In the genomic region with DNA sequence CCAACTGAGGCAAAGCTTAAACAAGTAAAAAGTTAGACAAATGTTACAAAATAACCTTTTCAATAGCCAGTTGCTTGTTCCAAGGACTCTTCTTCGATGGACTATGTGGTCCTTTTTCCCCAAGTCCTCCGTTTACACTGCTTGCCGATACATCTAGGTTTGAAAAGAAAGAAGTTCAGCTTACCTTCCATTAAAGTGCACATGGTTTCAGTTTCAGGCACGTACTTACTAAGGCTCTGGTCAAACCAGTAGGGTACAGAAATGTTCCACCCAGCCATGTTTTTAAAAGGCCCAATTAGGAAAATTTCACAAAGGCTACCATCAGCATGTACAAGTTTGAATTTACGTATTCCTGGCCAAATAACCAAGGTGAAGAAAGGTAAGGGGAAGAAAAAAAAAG, we compare ENCODE assay signal across 1 cellular context.
TF ChIP-seq lines count a peak whose summit lies in the region.

No MANE protein-coding gene starts in this region.

TF ChIP-seq in GM12878, 131 proteins besides CTCF, POLR2A, EP300 and RAD21 (continued from another document and continues in another):
- TF ChIP-seq, protein P1, sequence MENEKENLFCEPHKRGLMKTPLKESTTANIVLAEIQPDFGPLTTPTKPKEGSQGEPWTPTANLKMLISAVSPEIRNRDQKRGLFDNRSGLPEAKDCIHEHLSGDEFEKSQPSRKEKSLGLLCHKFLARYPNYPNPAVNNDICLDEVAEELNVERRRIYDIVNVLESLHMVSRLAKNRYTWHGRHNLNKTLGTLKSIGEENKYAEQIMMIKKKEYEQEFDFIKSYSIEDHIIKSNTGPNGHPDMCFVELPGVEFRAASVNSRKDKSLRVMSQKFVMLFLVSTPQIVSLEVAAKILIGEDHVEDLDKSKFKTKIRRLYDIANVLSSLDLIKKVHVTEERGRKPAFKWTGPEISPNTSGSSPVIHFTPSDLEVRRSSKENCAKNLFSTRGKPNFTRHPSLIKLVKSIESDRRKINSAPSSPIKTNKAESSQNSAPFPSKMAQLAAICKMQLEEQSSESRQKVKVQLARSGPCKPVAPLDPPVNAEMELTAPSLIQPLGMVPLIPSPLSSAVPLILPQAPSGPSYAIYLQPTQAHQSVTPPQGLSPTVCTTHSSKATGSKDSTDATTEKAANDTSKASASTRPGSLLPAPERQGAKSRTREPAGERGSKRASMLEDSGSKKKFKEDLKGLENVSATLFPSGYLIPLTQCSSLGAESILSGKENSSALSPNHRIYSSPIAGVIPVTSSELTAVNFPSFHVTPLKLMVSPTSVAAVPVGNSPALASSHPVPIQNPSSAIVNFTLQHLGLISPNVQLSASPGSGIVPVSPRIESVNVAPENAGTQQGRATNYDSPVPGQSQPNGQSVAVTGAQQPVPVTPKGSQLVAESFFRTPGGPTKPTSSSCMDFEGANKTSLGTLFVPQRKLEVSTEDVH (IDR thresholded peaks at IDR 0.05; ENCODE audit: low read depth, partially characterized antibody): no peak
- TF ChIP-seq CBX3 (IDR thresholded peaks at IDR 0.05; ENCODE audit: borderline replicate concordance, low read depth) (no peak), ZNF384 (IDR thresholded peaks at IDR 0.05; ENCODE audit: borderline replicate concordance, low read depth, low read length) (no peak), ESRRA (IDR thresholded peaks at IDR 0.05; ENCODE audit: low read length) (no peak), SIX5 (IDR thresholded peaks at IDR 0.05; ENCODE audit: low read depth, low read length, severe bottlenecking) (no peak), WRNIP1 (IDR thresholded peaks at IDR 0.05; ENCODE audit: borderline replicate concordance, low read depth, low read length) (no peak), RBBP5 (conservative IDR thresholded peaks at IDR 0.05) (no peak), SRF (IDR thresholded peaks at IDR 0.05; ENCODE audit: low read depth in 2 of 2, low read length in 2 of 2) (no peak), FOS (IDR thresholded peaks at IDR 0.05; ENCODE audit: borderline replicate concordance, extremely low read depth, insufficient read length) (no peak), CHD4 (IDR thresholded peaks at IDR 0.05) (no peak), NFXL1 (IDR thresholded peaks at IDR 0.05; ENCODE audit: borderline replicate concordance) (no peak), SREBF2 (IDR thresholded peaks at IDR 0.05; ENCODE audit: low read length) (no peak), HDAC2 (IDR thresholded peaks at IDR 0.05) (no peak), MYC (IDR thresholded peaks at IDR 0.05; ENCODE audit: insufficient read depth, insufficient read length, insufficient replicate concordance, low read length, severe bottlenecking) (no peak), MTA2 (IDR thresholded peaks at IDR 0.05; ENCODE audit: low read depth) (no peak), BHLHE40 (IDR thresholded peaks at IDR 0.05; ENCODE audit: borderline replicate concordance in 1 of 2, low read depth in 2 of 2, low read length in 1 of 2) (no peak), HDAC6 (IDR thresholded peaks at IDR 0.05; ENCODE audit: unreplicated experiment) (no peak), ZNF217 (IDR thresholded peaks at IDR 0.05) (no peak), SMC3 (IDR thresholded peaks at IDR 0.05; ENCODE audit: borderline replicate concordance, low read length) (no peak), TCF12 (IDR thresholded peaks at IDR 0.05; ENCODE audit: low read depth, low read length) (no peak), ATF7 (IDR thresholded peaks at IDR 0.05; ENCODE audit: low read depth) (no peak), BACH1 (IDR thresholded peaks at IDR 0.05; ENCODE audit: borderline replicate concordance) (0 out of 2 replicates have a peak, but pooled peaks have one; percentile 21), CREB1 (IDR thresholded peaks at IDR 0.05; ENCODE audit: low read depth) (no peak; the same call in 1 of the 2 replicates), ASH2L (IDR thresholded peaks at IDR 0.05; ENCODE audit: borderline replicate concordance, low read depth) (no peak)
- TF ChIP-seq, protein P2, sequence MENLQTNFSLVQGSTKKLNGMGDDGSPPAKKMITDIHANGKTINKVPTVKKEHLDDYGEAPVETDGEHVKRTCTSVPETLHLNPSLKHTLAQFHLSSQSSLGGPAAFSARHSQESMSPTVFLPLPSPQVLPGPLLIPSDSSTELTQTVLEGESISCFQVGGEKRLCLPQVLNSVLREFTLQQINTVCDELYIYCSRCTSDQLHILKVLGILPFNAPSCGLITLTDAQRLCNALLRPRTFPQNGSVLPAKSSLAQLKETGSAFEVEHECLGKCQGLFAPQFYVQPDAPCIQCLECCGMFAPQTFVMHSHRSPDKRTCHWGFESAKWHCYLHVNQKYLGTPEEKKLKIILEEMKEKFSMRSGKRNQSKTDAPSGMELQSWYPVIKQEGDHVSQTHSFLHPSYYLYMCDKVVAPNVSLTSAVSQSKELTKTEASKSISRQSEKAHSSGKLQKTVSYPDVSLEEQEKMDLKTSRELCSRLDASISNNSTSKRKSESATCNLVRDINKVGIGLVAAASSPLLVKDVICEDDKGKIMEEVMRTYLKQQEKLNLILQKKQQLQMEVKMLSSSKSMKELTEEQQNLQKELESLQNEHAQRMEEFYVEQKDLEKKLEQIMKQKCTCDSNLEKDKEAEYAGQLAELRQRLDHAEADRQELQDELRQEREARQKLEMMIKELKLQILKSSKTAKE (IDR thresholded peaks at IDR 0.05; ENCODE audit: low read depth, poor library complexity, severe bottlenecking): no peak
- TF ChIP-seq, protein P3, sequence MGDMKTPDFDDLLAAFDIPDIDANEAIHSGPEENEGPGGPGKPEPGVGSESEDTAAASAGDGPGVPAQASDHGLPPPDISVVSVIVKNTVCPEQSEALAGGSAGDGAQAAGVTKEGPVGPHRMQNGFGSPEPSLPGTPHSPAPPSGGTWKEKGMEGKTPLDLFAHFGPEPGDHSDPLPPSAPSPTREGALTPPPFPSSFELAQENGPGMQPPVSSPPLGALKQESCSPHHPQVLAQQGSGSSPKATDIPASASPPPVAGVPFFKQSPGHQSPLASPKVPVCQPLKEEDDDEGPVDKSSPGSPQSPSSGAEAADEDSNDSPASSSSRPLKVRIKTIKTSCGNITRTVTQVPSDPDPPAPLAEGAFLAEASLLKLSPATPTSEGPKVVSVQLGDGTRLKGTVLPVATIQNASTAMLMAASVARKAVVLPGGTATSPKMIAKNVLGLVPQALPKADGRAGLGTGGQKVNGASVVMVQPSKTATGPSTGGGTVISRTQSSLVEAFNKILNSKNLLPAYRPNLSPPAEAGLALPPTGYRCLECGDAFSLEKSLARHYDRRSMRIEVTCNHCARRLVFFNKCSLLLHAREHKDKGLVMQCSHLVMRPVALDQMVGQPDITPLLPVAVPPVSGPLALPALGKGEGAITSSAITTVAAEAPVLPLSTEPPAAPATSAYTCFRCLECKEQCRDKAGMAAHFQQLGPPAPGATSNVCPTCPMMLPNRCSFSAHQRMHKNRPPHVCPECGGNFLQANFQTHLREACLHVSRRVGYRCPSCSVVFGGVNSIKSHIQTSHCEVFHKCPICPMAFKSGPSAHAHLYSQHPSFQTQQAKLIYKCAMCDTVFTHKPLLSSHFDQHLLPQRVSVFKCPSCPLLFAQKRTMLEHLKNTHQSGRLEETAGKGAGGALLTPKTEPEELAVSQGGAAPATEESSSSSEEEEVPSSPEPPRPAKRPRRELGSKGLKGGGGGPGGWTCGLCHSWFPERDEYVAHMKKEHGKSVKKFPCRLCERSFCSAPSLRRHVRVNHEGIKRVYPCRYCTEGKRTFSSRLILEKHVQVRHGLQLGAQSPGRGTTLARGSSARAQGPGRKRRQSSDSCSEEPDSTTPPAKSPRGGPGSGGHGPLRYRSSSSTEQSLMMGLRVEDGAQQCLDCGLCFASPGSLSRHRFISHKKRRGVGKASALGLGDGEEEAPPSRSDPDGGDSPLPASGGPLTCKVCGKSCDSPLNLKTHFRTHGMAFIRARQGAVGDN (IDR thresholded peaks at IDR 0.05): peak; percentile 51; the same call in 1 of the 2 replicates
- TF ChIP-seq, protein P4, sequence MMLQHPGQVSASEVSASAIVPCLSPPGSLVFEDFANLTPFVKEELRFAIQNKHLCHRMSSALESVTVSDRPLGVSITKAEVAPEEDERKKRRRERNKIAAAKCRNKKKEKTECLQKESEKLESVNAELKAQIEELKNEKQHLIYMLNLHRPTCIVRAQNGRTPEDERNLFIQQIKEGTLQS (IDR thresholded peaks at IDR 0.05; ENCODE audit: borderline replicate concordance, extremely low read depth, low read depth, low read length): no peak
- TF ChIP-seq, protein P5, sequence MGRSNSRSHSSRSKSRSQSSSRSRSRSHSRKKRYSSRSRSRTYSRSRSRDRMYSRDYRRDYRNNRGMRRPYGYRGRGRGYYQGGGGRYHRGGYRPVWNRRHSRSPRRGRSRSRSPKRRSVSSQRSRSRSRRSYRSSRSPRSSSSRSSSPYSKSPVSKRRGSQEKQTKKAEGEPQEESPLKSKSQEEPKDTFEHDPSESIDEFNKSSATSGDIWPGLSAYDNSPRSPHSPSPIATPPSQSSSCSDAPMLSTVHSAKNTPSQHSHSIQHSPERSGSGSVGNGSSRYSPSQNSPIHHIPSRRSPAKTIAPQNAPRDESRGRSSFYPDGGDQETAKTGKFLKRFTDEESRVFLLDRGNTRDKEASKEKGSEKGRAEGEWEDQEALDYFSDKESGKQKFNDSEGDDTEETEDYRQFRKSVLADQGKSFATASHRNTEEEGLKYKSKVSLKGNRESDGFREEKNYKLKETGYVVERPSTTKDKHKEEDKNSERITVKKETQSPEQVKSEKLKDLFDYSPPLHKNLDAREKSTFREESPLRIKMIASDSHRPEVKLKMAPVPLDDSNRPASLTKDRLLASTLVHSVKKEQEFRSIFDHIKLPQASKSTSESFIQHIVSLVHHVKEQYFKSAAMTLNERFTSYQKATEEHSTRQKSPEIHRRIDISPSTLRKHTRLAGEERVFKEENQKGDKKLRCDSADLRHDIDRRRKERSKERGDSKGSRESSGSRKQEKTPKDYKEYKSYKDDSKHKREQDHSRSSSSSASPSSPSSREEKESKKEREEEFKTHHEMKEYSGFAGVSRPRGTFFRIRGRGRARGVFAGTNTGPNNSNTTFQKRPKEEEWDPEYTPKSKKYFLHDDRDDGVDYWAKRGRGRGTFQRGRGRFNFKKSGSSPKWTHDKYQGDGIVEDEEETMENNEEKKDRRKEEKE (IDR thresholded peaks at IDR 0.05): no peak
- TF ChIP-seq, protein P6, sequence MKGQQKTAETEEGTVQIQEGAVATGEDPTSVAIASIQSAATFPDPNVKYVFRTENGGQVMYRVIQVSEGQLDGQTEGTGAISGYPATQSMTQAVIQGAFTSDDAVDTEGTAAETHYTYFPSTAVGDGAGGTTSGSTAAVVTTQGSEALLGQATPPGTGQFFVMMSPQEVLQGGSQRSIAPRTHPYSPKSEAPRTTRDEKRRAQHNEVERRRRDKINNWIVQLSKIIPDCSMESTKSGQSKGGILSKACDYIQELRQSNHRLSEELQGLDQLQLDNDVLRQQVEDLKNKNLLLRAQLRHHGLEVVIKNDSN (IDR thresholded peaks at IDR 0.05; ENCODE audit: borderline replicate concordance, extremely low read length, insufficient read depth, low read depth, low read length): no peak
- TF ChIP-seq, protein P7, sequence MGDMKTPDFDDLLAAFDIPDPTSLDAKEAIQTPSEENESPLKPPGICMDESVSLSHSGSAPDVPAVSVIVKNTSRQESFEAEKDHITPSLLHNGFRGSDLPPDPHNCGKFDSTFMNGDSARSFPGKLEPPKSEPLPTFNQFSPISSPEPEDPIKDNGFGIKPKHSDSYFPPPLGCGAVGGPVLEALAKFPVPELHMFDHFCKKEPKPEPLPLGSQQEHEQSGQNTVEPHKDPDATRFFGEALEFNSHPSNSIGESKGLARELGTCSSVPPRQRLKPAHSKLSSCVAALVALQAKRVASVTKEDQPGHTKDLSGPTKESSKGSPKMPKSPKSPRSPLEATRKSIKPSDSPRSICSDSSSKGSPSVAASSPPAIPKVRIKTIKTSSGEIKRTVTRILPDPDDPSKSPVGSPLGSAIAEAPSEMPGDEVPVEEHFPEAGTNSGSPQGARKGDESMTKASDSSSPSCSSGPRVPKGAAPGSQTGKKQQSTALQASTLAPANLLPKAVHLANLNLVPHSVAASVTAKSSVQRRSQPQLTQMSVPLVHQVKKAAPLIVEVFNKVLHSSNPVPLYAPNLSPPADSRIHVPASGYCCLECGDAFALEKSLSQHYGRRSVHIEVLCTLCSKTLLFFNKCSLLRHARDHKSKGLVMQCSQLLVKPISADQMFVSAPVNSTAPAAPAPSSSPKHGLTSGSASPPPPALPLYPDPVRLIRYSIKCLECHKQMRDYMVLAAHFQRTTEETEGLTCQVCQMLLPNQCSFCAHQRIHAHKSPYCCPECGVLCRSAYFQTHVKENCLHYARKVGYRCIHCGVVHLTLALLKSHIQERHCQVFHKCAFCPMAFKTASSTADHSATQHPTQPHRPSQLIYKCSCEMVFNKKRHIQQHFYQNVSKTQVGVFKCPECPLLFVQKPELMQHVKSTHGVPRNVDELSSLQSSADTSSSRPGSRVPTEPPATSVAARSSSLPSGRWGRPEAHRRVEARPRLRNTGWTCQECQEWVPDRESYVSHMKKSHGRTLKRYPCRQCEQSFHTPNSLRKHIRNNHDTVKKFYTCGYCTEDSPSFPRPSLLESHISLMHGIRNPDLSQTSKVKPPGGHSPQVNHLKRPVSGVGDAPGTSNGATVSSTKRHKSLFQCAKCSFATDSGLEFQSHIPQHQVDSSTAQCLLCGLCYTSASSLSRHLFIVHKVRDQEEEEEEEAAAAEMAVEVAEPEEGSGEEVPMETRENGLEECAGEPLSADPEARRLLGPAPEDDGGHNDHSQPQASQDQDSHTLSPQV (IDR thresholded peaks at IDR 0.05): no peak
- TF ChIP-seq, protein P8, sequence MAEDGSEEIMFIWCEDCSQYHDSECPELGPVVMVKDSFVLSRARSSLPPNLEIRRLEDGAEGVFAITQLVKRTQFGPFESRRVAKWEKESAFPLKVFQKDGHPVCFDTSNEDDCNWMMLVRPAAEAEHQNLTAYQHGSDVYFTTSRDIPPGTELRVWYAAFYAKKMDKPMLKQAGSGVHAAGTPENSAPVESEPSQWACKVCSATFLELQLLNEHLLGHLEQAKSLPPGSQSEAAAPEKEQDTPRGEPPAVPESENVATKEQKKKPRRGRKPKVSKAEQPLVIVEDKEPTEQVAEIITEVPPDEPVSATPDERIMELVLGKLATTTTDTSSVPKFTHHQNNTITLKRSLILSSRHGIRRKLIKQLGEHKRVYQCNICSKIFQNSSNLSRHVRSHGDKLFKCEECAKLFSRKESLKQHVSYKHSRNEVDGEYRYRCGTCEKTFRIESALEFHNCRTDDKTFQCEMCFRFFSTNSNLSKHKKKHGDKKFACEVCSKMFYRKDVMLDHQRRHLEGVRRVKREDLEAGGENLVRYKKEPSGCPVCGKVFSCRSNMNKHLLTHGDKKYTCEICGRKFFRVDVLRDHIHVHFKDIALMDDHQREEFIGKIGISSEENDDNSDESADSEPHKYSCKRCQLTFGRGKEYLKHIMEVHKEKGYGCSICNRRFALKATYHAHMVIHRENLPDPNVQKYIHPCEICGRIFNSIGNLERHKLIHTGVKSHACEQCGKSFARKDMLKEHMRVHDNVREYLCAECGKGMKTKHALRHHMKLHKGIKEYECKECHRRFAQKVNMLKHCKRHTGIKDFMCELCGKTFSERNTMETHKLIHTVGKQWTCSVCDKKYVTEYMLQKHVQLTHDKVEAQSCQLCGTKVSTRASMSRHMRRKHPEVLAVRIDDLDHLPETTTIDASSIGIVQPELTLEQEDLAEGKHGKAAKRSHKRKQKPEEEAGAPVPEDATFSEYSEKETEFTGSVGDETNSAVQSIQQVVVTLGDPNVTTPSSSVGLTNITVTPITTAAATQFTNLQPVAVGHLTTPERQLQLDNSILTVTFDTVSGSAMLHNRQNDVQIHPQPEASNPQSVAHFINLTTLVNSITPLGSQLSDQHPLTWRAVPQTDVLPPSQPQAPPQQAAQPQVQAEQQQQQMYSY (CRISPR knock-in tag; IDR thresholded peaks at IDR 0.05): no peak
- TF ChIP-seq, protein P9, sequence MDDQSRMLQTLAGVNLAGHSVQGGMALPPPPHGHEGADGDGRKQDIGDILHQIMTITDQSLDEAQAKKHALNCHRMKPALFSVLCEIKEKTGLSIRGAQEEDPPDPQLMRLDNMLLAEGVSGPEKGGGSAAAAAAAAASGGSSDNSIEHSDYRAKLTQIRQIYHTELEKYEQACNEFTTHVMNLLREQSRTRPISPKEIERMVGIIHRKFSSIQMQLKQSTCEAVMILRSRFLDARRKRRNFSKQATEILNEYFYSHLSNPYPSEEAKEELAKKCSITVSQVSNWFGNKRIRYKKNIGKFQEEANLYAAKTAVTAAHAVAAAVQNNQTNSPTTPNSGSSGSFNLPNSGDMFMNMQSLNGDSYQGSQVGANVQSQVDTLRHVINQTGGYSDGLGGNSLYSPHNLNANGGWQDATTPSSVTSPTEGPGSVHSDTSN (IDR thresholded peaks at IDR 0.05; ENCODE audit: insufficient replicate concordance, low read depth, low read length): no peak
